21 cellular contexts compared by ENCODE assay signal in genomic region chrX:139803224-139803623, GRCh38.
DNase-seq lines count a peak whose midpoint lies in the region; ATAC-seq and TF ChIP-seq lines count a peak whose summit lies in the region.
"Had no signal": no experiment of that assay in that cellular context is flagged by ENCODE, and none has a peak within 500 bp of the region (broad histone marks: within the 10 kb centered on the region; RNA-seq: fewer than 3 reads in every experiment).

No MANE protein-coding gene starts in this region.

- H3K36me3 ChIP-seq in HUES6 (ENCODE audit: control insufficient read depth, insufficient read depth, low read length): peaks cover 40% of the 10 kb centered on the region

- no peak overlapping the region for H3K9ac ChIP-seq in HUES6 (ENCODE audit: low read length)
- H3K9ac ChIP-seq: GM23248, KMS-11 had no signal

- H3K27ac ChIP-seq in HUES6 (ENCODE audit: low read depth, low read length): peak overlapping the region; percentile 67; the same call in 1 of the 2 replicates
- H3K27ac ChIP-seq: 22Rv1, C4-2B, GM23248, KMS-11 had no signal

- no peak overlapping the region for H3K4me3 ChIP-seq in HUES6 (ENCODE audit: low read depth, low read length)
- H3K4me3 ChIP-seq in epithelial cell of esophagus (ENCODE audit: low read length): no peak overlapping the region
- H3K4me3 ChIP-seq: GM23248 had no signal

- DNase-seq in DMS 273 (lab: John Stamatoyannopoulos, UW; ENCODE audit: unreplicated experiment) (peak; percentile 7), DMS 273 treated with DMSO at 0.1 percent for 48 hours (lab: John Stamatoyannopoulos, UW) (no peak), epithelial cell of esophagus (ENCODE audit: low read depth) (peak; percentile 1), renal cortical epithelial cell (ENCODE audit: low read depth) (peak; percentile 5), NCI-H82 (lab: John Stamatoyannopoulos, UW) (no peak), NCI-H1694 treated with DMSO at 0.1 percent for 48 hours (lab: John Stamatoyannopoulos, UW) (no peak)
- DNase-seq: AML-193; CD8-positive, alpha-beta memory T cell; DND-41; GM23248; H9; IMR-90; MV-4-11; NCI-H1694; NCI-H2081 treated with DMSO at 0.1 percent for 48 hours had no signal

- no peak for ATAC-seq in GM18861 (IDR thresholded peaks at IDR 0.05; ENCODE audit: unreplicated experiment)
- ATAC-seq: SK-N-SH treated with all-trans-retinoic acid at 6 μM for 48 hours had no signal

- H3K9me3 ChIP-seq in HUES6 (ENCODE audit: control insufficient read depth, insufficient read depth, low read depth, low read length): no peaks in the 10 kb centered on the region

- H3K4me1 ChIP-seq in HUES6 (ENCODE audit: control insufficient read depth, insufficient read depth, low read length): peaks cover 5% of the 10 kb centered on the region

- TF ChIP-seq CTCF in epithelial cell of esophagus (IDR thresholded peaks at IDR 0.05; ENCODE audit: insufficient read depth, low read depth, low read length, missing control alignments): no peak

- H3K27me3 ChIP-seq in HUES6 (ENCODE audit: control insufficient read depth, insufficient read depth, low read length): no peaks in the 10 kb centered on the region

Comparison
In these comparisons a context has a peak if more than half of its experiments do, and no peak if none do; other contexts are left out.
1. DNase-seq: peak in DMS 273 (single experiment), epithelial cell of esophagus (single experiment) and renal cortical epithelial cell (single experiment); none in DMS 273 treated with DMSO at 0.1 percent for 48 hours (single experiment), NCI-H82 (single experiment) and NCI-H1694 treated with DMSO at 0.1 percent for 48 hours (single experiment).